32 cellular contexts compared by ENCODE assay signal in genomic region chr9:786405-786804, GRCh38. TPM values are rescaled to one million over a fixed set of nuclear protein-coding genes. Genes with fewer than 3 reads are reported as not detected.
"Had no signal": no experiment of that assay in that cellular context is flagged by ENCODE, and none has a peak within 500 bp of the region (broad histone marks: within the 10 kb centered on the region; RNA-seq: fewer than 3 reads in every experiment).

No MANE protein-coding gene starts in this region.

- ATAC-seq: activated naive CD4-positive, alpha-beta T cell treated with anti-CD3 and anti-CD28 coated beads, Interleukin-2, amount 50 U/mL, for 72 hours; activated naive CD8-positive, alpha-beta T cell treated with anti-CD3 and anti-CD28 coated beads, Interleukin-2, amount 50 U/mL, for 24 hours; body of pancreas; K562; PC-3; T-helper 17 cell had no signal

- H3K4me1 ChIP-seq: ascending aorta, body of pancreas had no signal

- H3K9me3 Mint-ChIP-seq: activated B cell treated with CpG ODN at 0.5 μM for 24 hours; activated CD4-positive, alpha-beta T cell treated with anti-CD3 and anti-CD28 coated beads, Interleukin-2, amount 10 ng/mL, durations not matched to agents 24 days and 14 days; activated naive CD4-positive, alpha-beta T cell treated with anti-CD3 and anti-CD28 coated beads, Interleukin-2, amount 50 U/mL, for 72 hours; activated naive CD8-positive, alpha-beta T cell treated with anti-CD3 and anti-CD28 coated beads, Interleukin-2, amount 50 U/mL, for 24 hours; activated T-cell treated with anti-CD3 and anti-CD28 coated beads, Interleukin-2, amount 50 U/mL, for 24 hours; activated T-helper 1 cell treated with anti-CD3 and anti-CD28 coated beads, Interleukin-12 subunit alpha, Interleukin-12 subunit beta, Interleukin-2, Interleukin-4 antibody, amounts not matched to agents 30 ng/mL and 10 ng/mL and 1 ng/mL, durations not matched to agents 14 hours and 24 hours and 36 hours; central memory CD8-positive, alpha-beta T cell had no signal

- DNase-seq: activated B cell treated with CpG ODN at 0.5 μM for 24 hours; activated CD4-positive, alpha-beta T cell treated with anti-CD3 and anti-CD28 coated beads for 1 hour; activated CD4-positive, alpha-beta T cell treated with anti-CD3 and anti-CD28 coated beads, Interleukin-2, amount 10 ng/mL, durations not matched to agents 24 days and 14 days; activated CD4-positive, alpha-beta T cell treated with anti-CD3 and anti-CD28 coated beads, Interleukin-2, amount 50 U/mL, for 48 hours; activated CD8-positive, alpha-beta memory T cell treated with anti-CD3 and anti-CD28 coated beads, Interleukin-2, amount 10 ng/mL, durations not matched to agents 7 days and 5 days; activated effector memory CD4-positive, alpha-beta T cell treated with Interleukin-2 at 50 U/mL for 16 hours; activated naive CD4-positive, alpha-beta T cell treated with Interleukin-2 at 50 U/mL for 16 hours; activated naive CD8-positive, alpha-beta T cell treated with anti-CD3 and anti-CD28 coated beads, Interleukin-2, amount 50 U/mL, for 24 hours; activated T-cell treated with anti-CD3 and anti-CD28 coated beads, Interleukin-2, amount 50 U/mL, for 24 hours; amniotic stem cell; body of pancreas; Karpas-422; NCI-H1048; NCI-H1417; NCI-H1930; NCI-H2107; NCI-H2171 treated with DMSO at 0.1 percent for 48 hours; NCI-H226; NCI-H510A; NCI-H526 treated with DMSO at 0.1 percent for 48 hours; NCI-H82; NK-92 treated with Interleukin-12 subunit alpha and Interleukin-12 subunit beta, amount 100 ng/mL, for 24 hours; PC-3; SIG-M5; T-helper 17 cell; T1000 had no signal

- H3K36me3 Mint-ChIP-seq: activated CD8-positive, alpha-beta memory T cell treated with anti-CD3 and anti-CD28 coated beads, Interleukin-2, amount 10 ng/mL, durations not matched to agents 7 days and 5 days; activated naive CD4-positive, alpha-beta T cell treated with anti-CD3 and anti-CD28 coated beads, Interleukin-2, amount 50 U/mL, for 72 hours had no signal

- H3K27ac ChIP-seq: ascending aorta, body of pancreas had no signal

- H3K27me3 ChIP-seq: ascending aorta, body of pancreas had no signal

- H3K27ac Mint-ChIP-seq: activated B cell treated with CpG ODN at 0.5 μM for 24 hours; activated CD4-positive, alpha-beta T cell treated with anti-CD3 and anti-CD28 coated beads, Interleukin-2, amount 10 ng/mL, durations not matched to agents 24 days and 14 days; activated CD8-positive, alpha-beta memory T cell treated with anti-CD3 and anti-CD28 coated beads, Interleukin-2, amount 10 ng/mL, durations not matched to agents 7 days and 5 days; activated naive CD4-positive, alpha-beta T cell treated with anti-CD3 and anti-CD28 coated beads, Interleukin-2, amount 50 U/mL, for 72 hours; activated naive CD8-positive, alpha-beta T cell treated with anti-CD3 and anti-CD28 coated beads, Interleukin-2, amount 50 U/mL, for 24 hours; activated T-cell treated with anti-CD3 and anti-CD28 coated beads, Interleukin-2, amount 50 U/mL, for 24 hours; activated T-helper 1 cell treated with anti-CD3 and anti-CD28 coated beads, Interleukin-12 subunit alpha, Interleukin-12 subunit beta, Interleukin-2, Interleukin-4 antibody, amounts not matched to agents 30 ng/mL and 10 ng/mL and 1 ng/mL, durations not matched to agents 14 hours and 24 hours and 36 hours; T-helper 17 cell had no signal

- H3K4me1 Mint-ChIP-seq: activated B cell treated with CpG ODN at 0.5 μM for 24 hours; activated naive CD8-positive, alpha-beta T cell treated with anti-CD3 and anti-CD28 coated beads, Interleukin-2, amount 50 U/mL, for 24 hours; central memory CD8-positive, alpha-beta T cell; T-helper 17 cell had no signal

- H3K36me3 ChIP-seq: ascending aorta had no signal

- H3K27me3 Mint-ChIP-seq: activated naive CD8-positive, alpha-beta T cell treated with anti-CD3 and anti-CD28 coated beads, Interleukin-2, amount 50 U/mL, for 24 hours; activated T-cell treated with anti-CD3 and anti-CD28 coated beads, Interleukin-2, amount 50 U/mL, for 24 hours; T-helper 17 cell had no signal

- H3K9me3 ChIP-seq: ascending aorta, body of pancreas had no signal

- H3K4me3 Mint-ChIP-seq: activated B cell treated with CpG ODN at 0.5 μM for 24 hours; activated CD4-positive, alpha-beta T cell treated with anti-CD3 and anti-CD28 coated beads, Interleukin-2, amount 10 ng/mL, durations not matched to agents 24 days and 14 days; activated CD8-positive, alpha-beta memory T cell treated with anti-CD3 and anti-CD28 coated beads, Interleukin-2, amount 10 ng/mL, durations not matched to agents 7 days and 5 days; activated naive CD8-positive, alpha-beta T cell treated with anti-CD3 and anti-CD28 coated beads, Interleukin-2, amount 50 U/mL, for 24 hours; activated T-cell treated with anti-CD3 and anti-CD28 coated beads, Interleukin-2, amount 50 U/mL, for 24 hours; activated T-helper 1 cell treated with anti-CD3 and anti-CD28 coated beads, Interleukin-12 subunit alpha, Interleukin-12 subunit beta, Interleukin-2, Interleukin-4 antibody, amounts not matched to agents 30 ng/mL and 10 ng/mL and 1 ng/mL, durations not matched to agents 14 hours and 24 hours and 36 hours; central memory CD8-positive, alpha-beta T cell; T-helper 17 cell had no signal

- H3K4me3 ChIP-seq: ascending aorta, body of pancreas, K562 had no signal

RNA-seq across cellular contexts. Expression of gene DMRT1, which starts 55.1 kb away (rescaled TPM):
- total RNA-seq: activated B cell treated with CpG ODN at 0.5 μM for 24 hours; activated CD4-positive, alpha-beta T cell treated with anti-CD3 and anti-CD28 coated beads, Interleukin-2, amount 10 ng/mL, durations not matched to agents 24 days and 14 days; activated naive CD4-positive, alpha-beta T cell treated with anti-CD3 and anti-CD28 coated beads, Interleukin-2, amount 50 U/mL, for 72 hours; activated T-helper 1 cell treated with anti-CD3 and anti-CD28 coated beads, Interleukin-12 subunit alpha, Interleukin-12 subunit beta, Interleukin-2, Interleukin-4 antibody, amounts not matched to agents 30 ng/mL and 10 ng/mL and 1 ng/mL, durations not matched to agents 14 hours and 24 hours and 36 hours; ascending aorta; body of pancreas; K562; M059J; T-helper 17 cell had no signal
